Comparison of ENCODE assay signal across 21 cellular contexts in genomic region chr2:193103064-193103463, GRCh38.
DNase-seq lines count a peak whose midpoint lies in the region; TF ChIP-seq lines count a peak whose summit lies in the region.
"Had no signal": no experiment of that assay in that cellular context is flagged by ENCODE, and none has a peak within 500 bp of the region (broad histone marks: within the 10 kb centered on the region; RNA-seq: fewer than 3 reads in every experiment).

No MANE protein-coding gene starts in this region.

- H3K4me3 ChIP-seq in epithelial cell of proximal tubule (ENCODE audit: low read depth, low read length) = no peak overlapping the region
- H3K4me3 ChIP-seq: mucosa of descending colon, right lobe of liver, tibial nerve had no signal

- TF ChIP-seq CTCF in epithelial cell of proximal tubule (conservative IDR thresholded peaks at IDR 0.05; ENCODE audit: low read depth, low read length) = no peak

- peak; percentile 42 for DNase-seq in SIG-M5 treated with dmso at 0.1 percent for 504 hours (lab: John Stamatoyannopoulos, UW; ENCODE audit: unreplicated experiment)
- DNase-seq in SIG-M5 (lab: John Stamatoyannopoulos, UW) = no peak
- DNase-seq in RKO (ENCODE audit: low spot score) = peak; percentile 67
- DNase-seq in epithelial cell of proximal tubule (ENCODE audit: low read depth) = peak; percentile 7
- DNase-seq in hepatic stellate cell (ENCODE audit: low spot score) = no peak
- no peak for DNase-seq in NCI-H128 (lab: John Stamatoyannopoulos, UW; ENCODE audit: unreplicated experiment)
- DNase-seq in NCI-H1105 treated with DMSO at 0.1 percent for 48 hours (lab: John Stamatoyannopoulos, UW) = no peak
- DNase-seq in dedifferentiated amniotic fluid mesenchymal stem cell (ENCODE audit: extremely low spot score) = no peak
- DNase-seq: 8988T; activated CD4-positive, alpha-beta T cell treated with anti-CD3 and anti-CD28 coated beads, Interleukin-2, amount 50 U/mL, for 1 hour; activated naive CD8-positive, alpha-beta T cell treated with anti-CD3 and anti-CD28 coated beads, Interleukin-2, amount 10 ng/mL, durations not matched to agents 7 days and 5 days; activated T-cell treated with anti-CD3 and anti-CD28 coated beads, Interleukin-2, amount 50 U/mL, for 24 hours; CD4-positive, CD25-positive, alpha-beta regulatory T cell; erythroblast; hypothalamus; left colon; mucosa of descending colon; NCI-H1436; NCI-H446 treated with DMSO at 0.1 percent for 48 hours; right lobe of liver had no signal

Comparison
In these comparisons a context has a peak if more than half of its experiments do, and no peak if none do; other contexts are left out.
1. DNase-seq: peak in SIG-M5 treated with dmso at 0.1 percent for 504 hours (single experiment), RKO (single experiment) and epithelial cell of proximal tubule (single experiment); none in SIG-M5 (single experiment), hepatic stellate cell (single experiment), NCI-H128 (single experiment), NCI-H1105 treated with DMSO at 0.1 percent for 48 hours (single experiment) and dedifferentiated amniotic fluid mesenchymal stem cell (single experiment).